In the genomic region with DNA sequence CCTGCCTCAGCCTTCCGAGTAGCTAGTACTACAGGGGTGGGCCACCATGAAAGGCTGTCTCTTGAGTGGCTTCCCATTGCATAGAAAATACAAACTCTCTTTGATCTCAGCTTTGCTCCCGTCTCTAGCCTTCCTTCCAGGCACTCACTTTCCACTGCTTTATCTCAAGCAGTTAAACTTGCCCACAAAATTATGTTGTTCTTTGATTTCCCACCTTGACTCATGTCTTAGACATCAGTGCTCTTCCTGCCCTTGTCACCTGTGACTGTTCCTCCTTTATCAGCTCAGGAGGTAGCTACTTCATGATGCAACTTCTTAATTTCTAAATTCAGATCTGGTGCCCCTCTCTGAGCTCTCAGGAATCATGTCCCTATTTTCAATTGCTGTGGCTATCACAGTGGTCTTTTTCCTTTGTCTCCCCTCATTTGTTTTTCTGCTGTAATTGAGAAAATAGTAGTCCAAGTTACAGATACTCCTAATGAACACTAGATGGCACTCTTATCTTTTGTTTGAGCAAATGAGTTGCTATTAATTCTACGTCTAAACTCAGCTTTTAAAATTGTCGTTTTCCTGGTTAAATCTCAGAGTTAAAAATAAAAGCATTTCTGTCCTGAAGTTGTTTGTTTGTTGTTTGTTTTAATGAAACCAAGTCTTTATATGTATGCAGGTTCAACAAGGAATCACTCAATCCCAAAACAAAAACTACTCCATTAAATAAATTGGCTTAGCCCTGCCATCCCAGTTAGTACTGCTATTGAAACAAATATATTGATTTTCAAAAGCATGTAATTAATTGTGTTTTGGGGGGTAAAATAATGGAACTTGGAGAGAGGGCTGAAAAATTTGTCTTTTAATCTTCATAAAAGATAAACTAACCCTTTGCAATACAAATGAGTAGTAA, we compare ENCODE assay signal across 8 cellular contexts. TPM values are rescaled to one million over a fixed set of nuclear protein-coding genes. Genes with fewer than 3 reads are reported as not detected.
DNase-seq lines count a peak whose midpoint lies in the region; ATAC-seq and TF ChIP-seq lines count a peak whose summit lies in the region.

No MANE protein-coding gene starts in this region.

- no peaks in the 10 kb centered on the region for H3K4me1 ChIP-seq in DOHH2 (ENCODE audit: control insufficient read depth, low read length)
- H3K4me1 ChIP-seq in OCI-LY3 (ENCODE audit: low read length), result peaks cover 3% of the 10 kb centered on the region; the same call in 1 of the 2 replicates
- H3K4me1 ChIP-seq in endodermal cell (ENCODE audit: control insufficient read depth, insufficient read depth, low read length), result no peaks in the 10 kb centered on the region
- H3K4me1 ChIP-seq in neural progenitor cell, result peaks cover 13% of the 10 kb centered on the region

- no peak overlapping the region for H3K9ac ChIP-seq in OCI-LY3 (ENCODE audit: low read length)
- no peak overlapping the region for H3K9ac ChIP-seq in endodermal cell (ENCODE audit: extremely low read depth, low read length, poor library complexity, severe bottlenecking)
- H3K9ac ChIP-seq in neural progenitor cell, result no peak overlapping the region

- 27 to 34% methylated on average over 4 of the region's 4 CpGs for WGBS in endodermal cell (ENCODE audit: insufficient coverage in 1 of 2, insufficient read length in 1 of 2), 2 experiments

- H2AFZ ChIP-seq in OCI-LY3 (ENCODE audit: low read depth, low read length), result peak overlapping the region; percentile 37; the same call in 1 of the 2 replicates
- H2AFZ ChIP-seq in neural progenitor cell (replicated peaks), result peak overlapping the region; percentile 50

- no peaks in the 10 kb centered on the region for H3K27me3 ChIP-seq in DOHH2 (ENCODE audit: control insufficient read depth, low read length)
- peaks cover 12% of the 10 kb centered on the region for H3K27me3 ChIP-seq in OCI-LY3 (ENCODE audit: low read depth, low read length)
- peaks cover 38% of the 10 kb centered on the region for H3K27me3 ChIP-seq in endodermal cell (ENCODE audit: control insufficient read depth, insufficient read depth, low read length, poor library complexity, severe bottlenecking)
- no peaks in the 10 kb centered on the region for H3K27me3 ChIP-seq in neural progenitor cell
- H3K27me3 ChIP-seq in H7 (ENCODE audit: control insufficient read depth, insufficient read depth, low read length), result no peaks in the 10 kb centered on the region; the same call in 1 of the 2 replicates

- ATAC-seq in HG03432 (IDR thresholded peaks at IDR 0.05; ENCODE audit: unreplicated experiment) (peak; percentile 62), GM21367 (IDR thresholded peaks at IDR 0.05; ENCODE audit: unreplicated experiment) (no peak)

- no peaks in the 10 kb centered on the region for H3K36me3 ChIP-seq in DOHH2 (ENCODE audit: control insufficient read depth, low read length)
- H3K36me3 ChIP-seq in OCI-LY3 (replicated peaks; ENCODE audit: low read depth, low read length), result no peaks in the 10 kb centered on the region
- no peaks in the 10 kb centered on the region for H3K36me3 ChIP-seq in endodermal cell (ENCODE audit: control insufficient read depth, insufficient read depth, low read length)
- H3K36me3 ChIP-seq in neural progenitor cell, result no peaks in the 10 kb centered on the region
- H3K36me3 ChIP-seq in H7 (replicated peaks; ENCODE audit: control insufficient read depth, insufficient read depth, low read length), result no peaks in the 10 kb centered on the region

- H3K4me1 Mint-ChIP-seq in endodermal cell (no peaks in the 10 kb centered on the region), neural progenitor cell (no peaks in the 10 kb centered on the region)

- H3K4me3 ChIP-seq in DOHH2 (ENCODE audit: low read length) (no peak overlapping the region), OCI-LY3 (ENCODE audit: low read length) (peak overlapping the region; percentile 32; the same call in 1 of the 2 replicates), endodermal cell (ENCODE audit: low read length) (no peak overlapping the region), neural progenitor cell (no peak overlapping the region), H7 (ENCODE audit: insufficient read depth, low read depth, low read length) (no peak overlapping the region)

- H4K20me1 ChIP-seq in DOHH2 (ENCODE audit: control insufficient read depth, insufficient read depth, low read depth, low read length) (no peaks in the 10 kb centered on the region), OCI-LY3 (ENCODE audit: insufficient read depth, low read length) (no peaks in the 10 kb centered on the region), neural progenitor cell (ENCODE audit: low read depth) (no peaks in the 10 kb centered on the region)

- H3K27ac ChIP-seq in DOHH2 (ENCODE audit: low read depth, low read length) (no peak overlapping the region), OCI-LY3 (ENCODE audit: low read length) (no peak overlapping the region), endodermal cell (ENCODE audit: low read depth, low read length) (no peak overlapping the region), neural progenitor cell (no peak overlapping the region)

- H3K79me2 ChIP-seq in DOHH2 (ENCODE audit: control insufficient read depth, low read length), result no peaks in the 10 kb centered on the region
- no peaks in the 10 kb centered on the region for H3K79me2 ChIP-seq in OCI-LY3 (ENCODE audit: low read length)
- H3K79me2 ChIP-seq in neural progenitor cell (ENCODE audit: low read depth), result no peaks in the 10 kb centered on the region

- no peaks in the 10 kb centered on the region for H3K9me2 ChIP-seq in DOHH2 (replicated peaks; ENCODE audit: control insufficient read depth, low read length)

- H3K9me3 ChIP-seq in DOHH2 (ENCODE audit: control insufficient read depth, insufficient read depth, low read length), result no peaks in the 10 kb centered on the region
- H3K9me3 ChIP-seq in OCI-LY3 (ENCODE audit: insufficient read depth, low read length), result no peaks in the 10 kb centered on the region
- H3K9me3 ChIP-seq in endodermal cell (ENCODE audit: control insufficient read depth, low read length), result no peaks in the 10 kb centered on the region
- H3K9me3 ChIP-seq in neural progenitor cell (ENCODE audit: low read depth), result no peaks in the 10 kb centered on the region

- H3K9me3 Mint-ChIP-seq in endodermal cell, result no peaks in the 10 kb centered on the region
- no peaks in the 10 kb centered on the region for H3K9me3 Mint-ChIP-seq in neural progenitor cell

- TF ChIP-seq CTCF in DOHH2 (IDR thresholded peaks at IDR 0.05; ENCODE audit: low read depth, low read length, poor library complexity, severe bottlenecking), result peak; percentile 73
- TF ChIP-seq CTCF in OCI-LY3 (IDR thresholded peaks at IDR 0.05; ENCODE audit: low read depth, low read length), result peak; percentile 90
- peak; percentile 90 for TF ChIP-seq CTCF in endodermal cell (conservative IDR thresholded peaks at IDR 0.05)
- TF ChIP-seq CTCF in neural progenitor cell (IDR thresholded peaks at IDR 0.05), result peak; percentile 96

- H3F3A ChIP-seq in DOHH2 (ENCODE audit: control insufficient read depth, insufficient read depth), result no peaks in the 10 kb centered on the region
- H3F3A ChIP-seq in neural progenitor cell (ENCODE audit: low read depth), result no peaks in the 10 kb centered on the region

- H3K4me3 Mint-ChIP-seq in endodermal cell (no peak overlapping the region), neural progenitor cell (no peak overlapping the region)

- H3K27me3 Mint-ChIP-seq in endodermal cell (ENCODE audit: insufficient read depth) (peaks cover 56% of the 10 kb centered on the region), neural progenitor cell (ENCODE audit: insufficient read depth, low read depth) (no peaks in the 10 kb centered on the region)

- no peak overlapping the region for H3K27ac Mint-ChIP-seq in endodermal cell
- no peak overlapping the region for H3K27ac Mint-ChIP-seq in neural progenitor cell

- H3K4me2 ChIP-seq in DOHH2 (ENCODE audit: low read length), result no peak overlapping the region
- peak overlapping the region; percentile 52 for H3K4me2 ChIP-seq in OCI-LY3 (ENCODE audit: low read length)
- peak overlapping the region; percentile 34 for H3K4me2 ChIP-seq in neural progenitor cell

- no peaks in the 10 kb centered on the region for H3K36me3 Mint-ChIP-seq in endodermal cell (ENCODE audit: low read depth)
- no peaks in the 10 kb centered on the region for H3K36me3 Mint-ChIP-seq in neural progenitor cell

- no peak for DNase-seq in endodermal cell
- DNase-seq in neural progenitor cell (ENCODE audit: low spot score), result peak; percentile 44
- no peak for DNase-seq in stimulated activated CD4-positive, alpha-beta T cell treated with anti-CD3 and anti-CD28 coated beads, Interleukin-2, amount 100 ng/mL, for 24 hours
- no peak for DNase-seq in H7

RNA-seq across cellular contexts. Expression of a gene that starts 46.9 kb away (rescaled TPM):
- 1 to 10 TPM; 3.1 to 3.9 TPM for total RNA-seq in endodermal cell
- 50.9 TPM for polyA plus RNA-seq in endodermal cell (2013, experiment 1 of 2)
- 54.0 TPM for polyA plus RNA-seq in endodermal cell (2013, experiment 2 of 2)
- total RNA-seq in neural progenitor cell (ENCODE audit: low replicate concordance), result 251 and 278 TPM in 2 replicates
- total RNA-seq in H7 (2014; rRNA removed; shearing (Covaris generic)), result 0.03 TPM in 1 of 2 replicates, not detected in the other

Comparison
In these comparisons a context has a peak if more than half of its experiments do, and no peak if none do; other contexts are left out.
1. RNA of a gene that starts 46.9 kb away (total RNA-seq): 251 to 278 TPM in neural progenitor cell; 3.1 to 3.9 TPM in endodermal cell and 0.03 TPM in H7; every median in the first group is over 10 times any median in the second.
2. Peak in every context shown above with its lines, with median percentiles within 50 percentile points of each other: CTCF ChIP-seq.